Comparison of ENCODE assay signal across 1 cellular context in genomic region chr22:46652930-46653331, GRCh38.
A peak's percentile ranks its signal among the peaks of the same experiment; 100 is the strongest.
TF ChIP-seq lines count a peak whose summit lies in the region.

No MANE protein-coding gene starts in this region.

TF ChIP-seq in HepG2, 621 proteins besides CTCF, POLR2A, EP300 and RAD21 (continued from another document and continues in another):
- TF ChIP-seq ZNF407 (CRISPR knock-in tag; IDR thresholded peaks at IDR 0.05; ENCODE audit: not compliant biosample characterization) (no peak), MYC (CRISPR knock-in tag; IDR thresholded peaks at IDR 0.05; ENCODE audit: borderline replicate concordance) (peak; percentile 33; the same call in 1 of the 2 replicates), MIER2 (CRISPR knock-in tag; IDR thresholded peaks at IDR 0.05) (no peak), IKZF4 (CRISPR knock-in tag; IDR thresholded peaks at IDR 0.05; ENCODE audit: borderline replicate concordance, low read depth, not compliant biosample characterization) (no peak), KDM5A (IDR thresholded peaks at IDR 0.05; ENCODE audit: borderline replicate concordance, low read length) (no peak), ZNF501 (CRISPR knock-in tag; IDR thresholded peaks at IDR 0.05) (no peak), ADNP (CRISPR knock-in tag; IDR thresholded peaks at IDR 0.05) (no peak), ZNF570 (CRISPR knock-in tag; IDR thresholded peaks at IDR 0.05; ENCODE audit: borderline replicate concordance) (no peak), GATAD1 (CRISPR knock-in tag; IDR thresholded peaks at IDR 0.05) (no peak), KAT2B (IDR thresholded peaks at IDR 0.05; ENCODE audit: borderline replicate concordance, low read depth, low read length) (no peak), ZBTB7B (CRISPR knock-in tag; IDR thresholded peaks at IDR 0.05) (no peak), MTA3 (CRISPR knock-in tag; IDR thresholded peaks at IDR 0.05) (no peak), ZNF816 (CRISPR knock-in tag; IDR thresholded peaks at IDR 0.05; ENCODE audit: borderline replicate concordance) (no peak), ZNF160 (CRISPR knock-in tag; IDR thresholded peaks at IDR 0.05) (no peak), TGIF2 (CRISPR knock-in tag; IDR thresholded peaks at IDR 0.05) (no peak), TAF1 (CRISPR knock-in tag; IDR thresholded peaks at IDR 0.05) (no peak), ZFX (CRISPR knock-in tag; IDR thresholded peaks at IDR 0.05; ENCODE audit: low read depth) (peak; percentile 16; the same call in 1 of the 2 replicates), ZNF746 (CRISPR knock-in tag; IDR thresholded peaks at IDR 0.05) (no peak), ONECUT2 (CRISPR knock-in tag; IDR thresholded peaks at IDR 0.05) (no peak), RORA (CRISPR knock-in tag; IDR thresholded peaks at IDR 0.05) (no peak), KDM4B (CRISPR knock-in tag; IDR thresholded peaks at IDR 0.05) (no peak), HOXA7 (CRISPR knock-in tag; IDR thresholded peaks at IDR 0.05) (no peak), TP53 (CRISPR knock-in tag; conservative IDR thresholded peaks at IDR 0.05) (no peak), TMF1 (CRISPR knock-in tag; IDR thresholded peaks at IDR 0.05; ENCODE audit: low read depth) (no peak), ZNF275 (CRISPR knock-in tag; IDR thresholded peaks at IDR 0.05; ENCODE audit: borderline replicate concordance) (no peak), ZNF431 (CRISPR knock-in tag; IDR thresholded peaks at IDR 0.05; ENCODE audit: borderline replicate concordance, low read depth) (no peak), ZFP37 (CRISPR knock-in tag; IDR thresholded peaks at IDR 0.05; ENCODE audit: borderline replicate concordance) (no peak), ZNF775 (CRISPR knock-in tag; IDR thresholded peaks at IDR 0.05; ENCODE audit: borderline replicate concordance) (no peak), BATF2 (CRISPR knock-in tag; IDR thresholded peaks at IDR 0.05) (no peak), ZNF12 (CRISPR knock-in tag; IDR thresholded peaks at IDR 0.05) (0 out of 2 replicates have a peak, but pooled peaks have one; percentile 35), ZNF441 (CRISPR knock-in tag; IDR thresholded peaks at IDR 0.05; ENCODE audit: borderline replicate concordance) (no peak), SMC3 (IDR thresholded peaks at IDR 0.05; ENCODE audit: low read length) (no peak), ZNF713 (CRISPR knock-in tag; IDR thresholded peaks at IDR 0.05) (no peak), ZNF652 (CRISPR knock-in tag; IDR thresholded peaks at IDR 0.05; ENCODE audit: borderline replicate concordance, low read depth) (no peak), CHD2 (IDR thresholded peaks at IDR 0.05; ENCODE audit: low read depth, low read length) (no peak), RNF2 (conservative IDR thresholded peaks at IDR 0.05; ENCODE audit: low read depth) (no peak), KDM1A (CRISPR knock-in tag; IDR thresholded peaks at IDR 0.05) (no peak), TEF (CRISPR knock-in tag; IDR thresholded peaks at IDR 0.05) (no peak), ZNF260 (CRISPR knock-in tag; IDR thresholded peaks at IDR 0.05; ENCODE audit: borderline replicate concordance, low read depth) (no peak), RFX5 (IDR thresholded peaks at IDR 0.05; ENCODE audit: low read depth, low read length) (no peak), ZNF484 (CRISPR knock-in tag; IDR thresholded peaks at IDR 0.05; ENCODE audit: borderline replicate concordance, low read depth) (no peak), ZSCAN30 (CRISPR knock-in tag; IDR thresholded peaks at IDR 0.05) (no peak), ISX (CRISPR knock-in tag; conservative IDR thresholded peaks at IDR 0.05) (no peak), ATF7-NPFF (CRISPR knock-in tag; IDR thresholded peaks at IDR 0.05; ENCODE audit: low read depth) (no peak), SP1 (IDR thresholded peaks at IDR 0.05) (no peak), SP1 (CRISPR knock-in tag; IDR thresholded peaks at IDR 0.05) (no peak), NFATC3 (CRISPR knock-in tag; IDR thresholded peaks at IDR 0.05) (no peak), ZNF512B (CRISPR knock-in tag; IDR thresholded peaks at IDR 0.05; ENCODE audit: borderline replicate concordance) (no peak), ZNF205 (CRISPR knock-in tag; IDR thresholded peaks at IDR 0.05) (no peak), CBX2 (IDR thresholded peaks at IDR 0.05; ENCODE audit: low read depth, low read length) (no peak), CBX2 (CRISPR knock-in tag; IDR thresholded peaks at IDR 0.05; ENCODE audit: low read depth) (no peak), TCF12 (IDR thresholded peaks at IDR 0.05) (no peak), TCF12 (CRISPR knock-in tag; IDR thresholded peaks at IDR 0.05) (no peak), DNMT1 (CRISPR knock-in tag; IDR thresholded peaks at IDR 0.05) (no peak)
- TF ChIP-seq, protein P1, sequence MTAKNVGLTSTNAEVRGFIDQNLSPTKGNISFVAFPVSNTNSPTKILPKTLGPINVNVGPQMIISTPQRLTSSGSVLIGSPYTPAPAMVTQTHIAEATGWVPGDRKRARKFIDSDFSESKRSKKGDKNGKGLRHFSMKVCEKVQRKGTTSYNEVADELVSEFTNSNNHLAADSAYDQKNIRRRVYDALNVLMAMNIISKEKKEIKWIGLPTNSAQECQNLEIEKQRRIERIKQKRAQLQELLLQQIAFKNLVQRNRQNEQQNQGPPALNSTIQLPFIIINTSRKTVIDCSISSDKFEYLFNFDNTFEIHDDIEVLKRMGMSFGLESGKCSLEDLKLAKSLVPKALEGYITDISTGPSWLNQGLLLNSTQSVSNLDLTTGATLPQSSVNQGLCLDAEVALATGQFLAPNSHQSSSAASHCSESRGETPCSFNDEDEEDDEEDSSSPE (CRISPR knock-in tag; IDR thresholded peaks at IDR 0.05) = 0 out of 2 replicates have a peak, but pooled peaks have one; percentile 33
- TF ChIP-seq, protein P2, sequence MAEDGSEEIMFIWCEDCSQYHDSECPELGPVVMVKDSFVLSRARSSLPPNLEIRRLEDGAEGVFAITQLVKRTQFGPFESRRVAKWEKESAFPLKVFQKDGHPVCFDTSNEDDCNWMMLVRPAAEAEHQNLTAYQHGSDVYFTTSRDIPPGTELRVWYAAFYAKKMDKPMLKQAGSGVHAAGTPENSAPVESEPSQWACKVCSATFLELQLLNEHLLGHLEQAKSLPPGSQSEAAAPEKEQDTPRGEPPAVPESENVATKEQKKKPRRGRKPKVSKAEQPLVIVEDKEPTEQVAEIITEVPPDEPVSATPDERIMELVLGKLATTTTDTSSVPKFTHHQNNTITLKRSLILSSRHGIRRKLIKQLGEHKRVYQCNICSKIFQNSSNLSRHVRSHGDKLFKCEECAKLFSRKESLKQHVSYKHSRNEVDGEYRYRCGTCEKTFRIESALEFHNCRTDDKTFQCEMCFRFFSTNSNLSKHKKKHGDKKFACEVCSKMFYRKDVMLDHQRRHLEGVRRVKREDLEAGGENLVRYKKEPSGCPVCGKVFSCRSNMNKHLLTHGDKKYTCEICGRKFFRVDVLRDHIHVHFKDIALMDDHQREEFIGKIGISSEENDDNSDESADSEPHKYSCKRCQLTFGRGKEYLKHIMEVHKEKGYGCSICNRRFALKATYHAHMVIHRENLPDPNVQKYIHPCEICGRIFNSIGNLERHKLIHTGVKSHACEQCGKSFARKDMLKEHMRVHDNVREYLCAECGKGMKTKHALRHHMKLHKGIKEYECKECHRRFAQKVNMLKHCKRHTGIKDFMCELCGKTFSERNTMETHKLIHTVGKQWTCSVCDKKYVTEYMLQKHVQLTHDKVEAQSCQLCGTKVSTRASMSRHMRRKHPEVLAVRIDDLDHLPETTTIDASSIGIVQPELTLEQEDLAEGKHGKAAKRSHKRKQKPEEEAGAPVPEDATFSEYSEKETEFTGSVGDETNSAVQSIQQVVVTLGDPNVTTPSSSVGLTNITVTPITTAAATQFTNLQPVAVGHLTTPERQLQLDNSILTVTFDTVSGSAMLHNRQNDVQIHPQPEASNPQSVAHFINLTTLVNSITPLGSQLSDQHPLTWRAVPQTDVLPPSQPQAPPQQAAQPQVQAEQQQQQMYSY (CRISPR knock-in tag; IDR thresholded peaks at IDR 0.05) = no peak
